ENCODE assay signal across 23 cellular contexts in genomic region chr7:82384779-82385178, GRCh38. TPM values are rescaled to one million over a fixed set of nuclear protein-coding genes. Genes with fewer than 3 reads are reported as not detected.
"Had no signal": no experiment of that assay in that cellular context is flagged by ENCODE, and none has a peak within 500 bp of the region (broad histone marks: within the 10 kb centered on the region; RNA-seq: fewer than 3 reads in every experiment).

No MANE protein-coding gene starts in this region.

- H3K4me2 ChIP-seq: smooth muscle cell had no signal

- H3K4me1 Mint-ChIP-seq: activated B cell treated with CpG ODN at 0.5 μM for 24 hours; activated CD4-positive, alpha-beta T cell treated with anti-CD3 and anti-CD28 coated beads for 36 hours; activated naive CD4-positive, alpha-beta T cell treated with anti-CD3 and anti-CD28 coated beads, Interleukin-2, amount 10 ng/mL, durations not matched to agents 7 days and 5 days; immature natural killer cell; naive thymus-derived CD4-positive, alpha-beta T cell; stimulated activated memory B cell treated with anti-CD40 and anti-IgM and Interleukin-4, amounts not matched to agents 10 μg/mL and 1 μg/mL and 100 μg/mL, for 72 hours had no signal

- H3K36me3 Mint-ChIP-seq: activated CD4-positive, alpha-beta memory T cell treated with anti-CD3 and anti-CD28 coated beads for 36 hours; activated naive CD4-positive, alpha-beta T cell treated with anti-CD3 and anti-CD28 coated beads, Interleukin-2, amount 10 ng/mL, durations not matched to agents 7 days and 5 days; immature natural killer cell; naive thymus-derived CD4-positive, alpha-beta T cell; stimulated activated memory B cell treated with anti-CD40 and anti-IgM and Interleukin-4, amounts not matched to agents 10 μg/mL and 1 μg/mL and 100 μg/mL, for 72 hours had no signal

- H3K4me3 Mint-ChIP-seq: activated B cell treated with CpG ODN at 0.5 μM for 24 hours; activated CD4-positive, alpha-beta memory T cell treated with anti-CD3 and anti-CD28 coated beads for 36 hours; activated CD4-positive, alpha-beta T cell treated with anti-CD3 and anti-CD28 coated beads for 36 hours; activated naive CD4-positive, alpha-beta T cell treated with anti-CD3 and anti-CD28 coated beads, Interleukin-2, amount 10 ng/mL, durations not matched to agents 7 days and 5 days; activated T-cell treated with anti-CD3 and anti-CD28 coated beads, Interleukin-2, amount 50 U/mL, for 72 hours; endodermal cell; immature natural killer cell; naive thymus-derived CD4-positive, alpha-beta T cell; stimulated activated memory B cell treated with anti-CD40 and anti-IgM and Interleukin-4, amounts not matched to agents 10 μg/mL and 1 μg/mL and 100 μg/mL, for 72 hours had no signal

- H3K4me3 ChIP-seq: body of pancreas, cardiac muscle cell, left ventricle myocardium inferior, sigmoid colon, smooth muscle cell, stomach, suprapubic skin, tibial nerve had no signal

- H3K36me3 ChIP-seq: cardiac muscle cell, left ventricle myocardium inferior, sigmoid colon, stomach, suprapubic skin, tibial nerve had no signal

- H3K27ac ChIP-seq: body of pancreas, cardiac muscle cell, left ventricle myocardium inferior, sigmoid colon, stomach, suprapubic skin, tibial nerve had no signal

- H3K27ac Mint-ChIP-seq: activated B cell treated with CpG ODN at 0.5 μM for 24 hours; activated CD4-positive, alpha-beta memory T cell treated with anti-CD3 and anti-CD28 coated beads for 36 hours; activated CD4-positive, alpha-beta T cell treated with anti-CD3 and anti-CD28 coated beads for 36 hours; activated naive CD4-positive, alpha-beta T cell treated with anti-CD3 and anti-CD28 coated beads, Interleukin-2, amount 10 ng/mL, durations not matched to agents 7 days and 5 days; activated T-cell treated with anti-CD3 and anti-CD28 coated beads, Interleukin-2, amount 50 U/mL, for 72 hours; endodermal cell; immature natural killer cell; naive thymus-derived CD4-positive, alpha-beta T cell; stimulated activated memory B cell treated with anti-CD40 and anti-IgM and Interleukin-4, amounts not matched to agents 10 μg/mL and 1 μg/mL and 100 μg/mL, for 72 hours had no signal

- H3K27me3 ChIP-seq: body of pancreas, cardiac muscle cell, sigmoid colon, stomach, suprapubic skin, tibial nerve had no signal

- H3K9me3 ChIP-seq: body of pancreas, left ventricle myocardium inferior, sigmoid colon, stomach, suprapubic skin, tibial nerve had no signal

- H3K4me1 ChIP-seq: body of pancreas, suprapubic skin had no signal

- H3K9me3 Mint-ChIP-seq: activated B cell treated with CpG ODN at 0.5 μM for 24 hours; activated CD4-positive, alpha-beta memory T cell treated with anti-CD3 and anti-CD28 coated beads for 36 hours; activated naive CD4-positive, alpha-beta T cell treated with anti-CD3 and anti-CD28 coated beads, Interleukin-2, amount 10 ng/mL, durations not matched to agents 7 days and 5 days; activated T-cell treated with anti-CD3 and anti-CD28 coated beads, Interleukin-2, amount 50 U/mL, for 72 hours; endodermal cell; naive thymus-derived CD4-positive, alpha-beta T cell; stimulated activated memory B cell treated with anti-CD40 and anti-IgM and Interleukin-4, amounts not matched to agents 10 μg/mL and 1 μg/mL and 100 μg/mL, for 72 hours had no signal

- DNase-seq: activated B cell treated with CpG ODN at 0.5 μM for 24 hours; activated CD4-positive, alpha-beta memory T cell treated with anti-CD3 and anti-CD28 coated beads for 36 hours; activated CD4-positive, alpha-beta T cell treated with anti-CD3 and anti-CD28 coated beads for 36 hours; activated effector memory CD4-positive, alpha-beta T cell treated with Interleukin-2 at 50 U/mL for 16 hours; activated naive CD4-positive, alpha-beta T cell treated with anti-CD3 and anti-CD28 coated beads, Interleukin-2, amount 10 ng/mL, durations not matched to agents 7 days and 5 days; activated T-cell treated with anti-CD3 and anti-CD28 coated beads, Interleukin-2, amount 50 U/mL, for 72 hours; anterior cingulate cortex; body of pancreas; cortex of kidney; endodermal cell; immature natural killer cell; left ventricle myocardium inferior; naive thymus-derived CD4-positive, alpha-beta T cell; retina; sigmoid colon; stimulated activated CD4-positive, alpha-beta T cell treated with anti-CD3 and anti-CD28 coated beads, Interleukin-15, amount 100 ng/mL, for 24 hours; stomach; T1000 had no signal

- H3K27me3 Mint-ChIP-seq: activated B cell treated with CpG ODN at 0.5 μM for 24 hours; activated CD4-positive, alpha-beta memory T cell treated with anti-CD3 and anti-CD28 coated beads for 36 hours; activated CD4-positive, alpha-beta T cell treated with anti-CD3 and anti-CD28 coated beads for 36 hours; activated naive CD4-positive, alpha-beta T cell treated with anti-CD3 and anti-CD28 coated beads, Interleukin-2, amount 10 ng/mL, durations not matched to agents 7 days and 5 days; naive thymus-derived CD4-positive, alpha-beta T cell; stimulated activated memory B cell treated with anti-CD40 and anti-IgM and Interleukin-4, amounts not matched to agents 10 μg/mL and 1 μg/mL and 100 μg/mL, for 72 hours had no signal

RNA-seq across cellular contexts. Expression of gene CACNA2D1, which starts 58.8 kb away (rescaled TPM):
- total RNA-seq: activated B cell treated with CpG ODN at 0.5 μM for 24 hours; activated CD4-positive, alpha-beta memory T cell treated with anti-CD3 and anti-CD28 coated beads for 36 hours; activated CD4-positive, alpha-beta T cell treated with anti-CD3 and anti-CD28 coated beads for 36 hours; naive thymus-derived CD4-positive, alpha-beta T cell had no signal
- polyA plus RNA-seq: immature natural killer cell; naive thymus-derived CD4-positive, alpha-beta T cell had no signal
